1 cellular context compared by ENCODE assay signal in the genomic region with DNA sequence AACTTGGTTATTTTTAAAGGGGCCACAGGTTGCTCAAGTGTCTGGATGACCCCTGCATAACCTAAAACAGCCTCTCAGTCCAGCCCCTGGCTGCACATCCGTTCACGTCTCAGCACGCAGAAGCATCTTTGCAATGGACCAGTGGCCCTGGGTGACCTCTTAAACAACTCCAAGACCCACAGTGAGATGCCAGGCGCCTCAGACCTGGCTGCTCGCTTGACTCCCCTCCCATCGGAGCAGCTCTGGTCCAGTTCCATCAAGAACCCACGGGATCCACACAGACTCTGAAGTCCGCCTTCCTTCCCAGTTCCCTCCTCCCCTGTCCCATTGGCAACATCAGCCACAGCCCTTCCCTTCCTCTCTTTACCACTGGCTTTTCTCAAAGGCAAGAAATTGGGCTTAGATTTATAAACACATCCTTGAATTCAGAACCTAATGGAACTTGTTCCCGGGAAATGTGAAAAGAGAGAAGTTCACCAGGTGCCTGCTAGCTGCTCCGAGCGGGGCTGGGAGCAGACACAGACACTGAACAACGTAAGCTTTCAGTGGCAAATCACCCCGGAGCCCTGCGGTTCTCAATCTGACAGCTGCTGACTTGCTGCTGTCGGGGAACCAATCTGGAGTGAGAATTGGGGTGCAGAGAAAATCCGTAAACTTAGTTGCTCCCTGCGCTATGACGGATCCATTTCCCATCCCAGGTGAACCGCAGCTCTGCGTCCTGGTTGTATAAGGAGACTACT.
TF ChIP-seq lines count a peak whose summit lies in the region.

No MANE protein-coding gene starts in this region.

TF ChIP-seq in GM23338, 12 proteins besides CTCF, POLR2A, EP300 and RAD21 (continued from another document):
- TF ChIP-seq ZNF462 (CRISPR knock-in tag; IDR thresholded peaks at IDR 0.05) (no peak), ZNF331 (CRISPR knock-in tag; IDR thresholded peaks at IDR 0.05; ENCODE audit: low read depth) (no peak), EZH2phosphoT487 (IDR thresholded peaks at IDR 0.05; ENCODE audit: unreplicated experiment) (no peak)
TF ChIP-seq in GM23338: peak in this region for 0.
